Comparison of ENCODE assay signal across 35 cellular contexts in the genomic region with DNA sequence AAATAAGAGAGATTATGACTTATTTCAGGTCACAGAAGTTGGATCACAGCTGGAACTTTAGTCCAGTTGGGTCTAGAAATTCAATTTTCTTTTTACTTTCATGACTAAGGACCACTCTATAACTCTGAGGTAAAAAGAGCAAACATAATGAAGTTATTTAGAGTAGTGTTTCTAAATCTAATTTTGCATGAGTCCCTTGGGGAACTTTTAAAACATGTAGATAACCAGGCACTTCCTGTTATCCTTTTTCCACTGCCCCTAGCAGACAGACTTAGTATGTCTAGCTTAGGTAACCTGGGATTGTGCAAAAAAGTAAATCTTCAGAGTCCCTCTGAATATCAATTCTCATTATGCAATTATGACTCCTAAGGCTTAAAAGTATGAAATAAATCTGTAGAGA.
"Had no signal": no experiment of that assay in that cellular context is flagged by ENCODE, and none has a peak within 500 bp of the region (broad histone marks: within the 10 kb centered on the region; RNA-seq: fewer than 3 reads in every experiment).

No MANE protein-coding gene starts in this region.

- ATAC-seq: activated T-cell treated with anti-CD3 and anti-CD28 coated beads, Interleukin-2, amount 50 U/mL, for 4 hours; PC-3 had no signal

- H3K36me3 ChIP-seq: ascending aorta, cardiac muscle cell, Peyer's patch, SJSA1 had no signal

- H3K27ac ChIP-seq: ascending aorta, cardiac muscle cell, KMS-11, Peyer's patch, SJSA1, VCaP had no signal

- H3K27me3 ChIP-seq: ascending aorta, Peyer's patch, SJSA1 had no signal

- H3K36me3 Mint-ChIP-seq: activated CD4-positive, alpha-beta memory T cell treated with anti-CD3 and anti-CD28 coated beads for 36 hours; activated naive CD8-positive, alpha-beta T cell had no signal

- H3K4me3 ChIP-seq: ascending aorta, cardiac muscle cell, Peyer's patch, SJSA1 had no signal

- H3K4me1 Mint-ChIP-seq: activated B cell treated with CpG ODN at 0.5 μM for 24 hours; central memory CD8-positive, alpha-beta T cell had no signal

- H3K27ac Mint-ChIP-seq: activated B cell treated with CpG ODN at 0.5 μM for 24 hours; activated CD4-positive, alpha-beta memory T cell treated with anti-CD3 and anti-CD28 coated beads for 36 hours; activated naive CD4-positive, alpha-beta T cell treated with anti-CD3 and anti-CD28 coated beads for 36 hours; activated naive CD8-positive, alpha-beta T cell; activated T-helper 1 cell treated with anti-CD3 and anti-CD28 coated beads, Interleukin-12 subunit alpha, Interleukin-12 subunit beta, Interleukin-2, Interleukin-4 antibody, amounts not matched to agents 30 ng/mL and 10 ng/mL and 1 ng/mL, durations not matched to agents 14 hours and 24 hours and 36 hours had no signal

- H3K4me1 ChIP-seq: ascending aorta, Peyer's patch, SJSA1 had no signal

- DNase-seq: activated B cell treated with CpG ODN at 0.5 μM for 24 hours; activated CD4-positive, alpha-beta memory T cell treated with anti-CD3 and anti-CD28 coated beads for 36 hours; activated CD4-positive, alpha-beta T cell treated with anti-CD3 and anti-CD28 coated beads for 4 hours; activated CD4-positive, alpha-beta T cell treated with anti-CD3 and anti-CD28 coated beads, Interleukin-2, amount 50 U/mL, for 1 hour; activated CD4-positive, CD25-positive, alpha-beta regulatory T cell treated with anti-CD3 and anti-CD28 coated beads, Interleukin-2, amount 50 U/mL, for 72 hours; activated CD8-positive, alpha-beta memory T cell treated with anti-CD3 and anti-CD28 coated beads, Interleukin-2, amount 50 U/mL, for 4 hours; activated gamma-delta T cell treated with Interleukin-2 at 50 U/mL for 16 hours; activated naive CD4-positive, alpha-beta T cell treated with anti-CD3 and anti-CD28 coated beads for 36 hours; activated T-cell treated with anti-CD3 and anti-CD28 coated beads for 4 hours; activated T-cell treated with anti-CD3 and anti-CD28 coated beads, Interleukin-2, amount 50 U/mL, for 4 hours; amygdala; NCI-H1092 treated with DMSO at 0.1 percent for 48 hours; NCI-H1417; NCI-H146; NCI-H187; NCI-H2029 treated with DMSO at 0.1 percent for 48 hours; NCI-H2107; NCI-H2171 treated with DMSO at 0.1 percent for 48 hours; NCI-H2227 treated with DMSO at 0.1 percent for 48 hours; NCI-H446 treated with DMSO at 0.1 percent for 48 hours; NCI-H524; PC-3; Peyer's patch; RPMI8226; SHP77 treated with DMSO at 0.1 percent for 48 hours; T-helper 2 cell; T-helper 9 cell had no signal

- H3K9me3 Mint-ChIP-seq: activated CD4-positive, alpha-beta memory T cell treated with anti-CD3 and anti-CD28 coated beads for 36 hours; activated naive CD4-positive, alpha-beta T cell treated with anti-CD3 and anti-CD28 coated beads for 36 hours; activated T-cell treated with anti-CD3 and anti-CD28 coated beads, Interleukin-2, amount 50 U/mL, for 4 hours; activated T-helper 1 cell treated with anti-CD3 and anti-CD28 coated beads, Interleukin-12 subunit alpha, Interleukin-12 subunit beta, Interleukin-2, Interleukin-4 antibody, amounts not matched to agents 30 ng/mL and 10 ng/mL and 1 ng/mL, durations not matched to agents 14 hours and 24 hours and 36 hours had no signal

- H3K9me3 ChIP-seq: ascending aorta, Peyer's patch, SJSA1 had no signal

- H3K9ac ChIP-seq: KMS-11 had no signal

- H3K4me3 Mint-ChIP-seq: activated B cell treated with CpG ODN at 0.5 μM for 24 hours; activated CD4-positive, alpha-beta memory T cell treated with anti-CD3 and anti-CD28 coated beads for 36 hours; activated naive CD4-positive, alpha-beta T cell treated with anti-CD3 and anti-CD28 coated beads for 36 hours; activated naive CD8-positive, alpha-beta T cell; activated T-cell treated with anti-CD3 and anti-CD28 coated beads, Interleukin-2, amount 50 U/mL, for 4 hours; activated T-helper 1 cell treated with anti-CD3 and anti-CD28 coated beads, Interleukin-12 subunit alpha, Interleukin-12 subunit beta, Interleukin-2, Interleukin-4 antibody, amounts not matched to agents 30 ng/mL and 10 ng/mL and 1 ng/mL, durations not matched to agents 14 hours and 24 hours and 36 hours; central memory CD8-positive, alpha-beta T cell had no signal

- H3K4me2 ChIP-seq: KMS-11 had no signal

- H3K27me3 Mint-ChIP-seq: activated B cell treated with CpG ODN at 0.5 μM for 24 hours; activated CD4-positive, alpha-beta memory T cell treated with anti-CD3 and anti-CD28 coated beads for 36 hours; activated naive CD8-positive, alpha-beta T cell; central memory CD8-positive, alpha-beta T cell had no signal
